ENCODE assay signal across 26 cellular contexts in the genomic region with DNA sequence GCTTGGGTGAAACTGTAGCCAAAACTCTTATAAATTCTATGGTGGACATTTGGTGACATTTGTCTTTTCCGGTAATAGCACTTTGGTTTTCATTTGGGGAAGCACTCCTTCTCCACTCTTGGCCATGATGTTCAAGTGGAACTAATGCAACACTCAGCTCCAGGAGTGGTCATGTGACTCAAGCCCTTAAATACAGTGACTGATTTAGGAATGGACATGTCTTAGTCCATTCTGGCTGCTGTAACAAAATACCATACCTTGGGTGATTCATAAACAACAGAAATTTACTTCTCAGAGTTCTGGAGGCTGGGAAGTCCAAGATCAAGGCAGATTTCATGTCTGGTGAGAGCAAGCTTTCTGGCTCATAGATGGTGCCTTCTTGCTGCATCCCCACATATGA. TPM values are rescaled to one million over a fixed set of nuclear protein-coding genes. Genes with fewer than 3 reads are reported as not detected.
DNase-seq lines count a peak whose midpoint lies in the region; ATAC-seq, FAIRE-seq and TF ChIP-seq lines count a peak whose summit lies in the region.
"Had no signal": no experiment of that assay in that cellular context is flagged by ENCODE, and none has a peak within 500 bp of the region (broad histone marks: within the 10 kb centered on the region; RNA-seq: fewer than 3 reads in every experiment).

No MANE protein-coding gene starts in this region.

- TF ChIP-seq CTCF in HepG2 (CRISPR knock-in tag; IDR thresholded peaks at IDR 0.05) (no peak), right lobe of liver (IDR thresholded peaks at IDR 0.05) (no peak), K562 (IDR thresholded peaks at IDR 0.05 in 2 of 3, conservative IDR thresholded peaks at IDR 0.05 in 1 of 3; ENCODE audit: insufficient read depth in 2 of 3, low read depth in 1 of 3, low read length in 3 of 3) (no peak)

- no peaks in the 10 kb centered on the region for H3K9me3 ChIP-seq in HepG2 (ENCODE audit: low read length)
- H3K9me3 ChIP-seq in right lobe of liver, result no peaks in the 10 kb centered on the region
- H3K9me3 ChIP-seq in K562 (replicated peaks; ENCODE audit: control insufficient read depth, insufficient read depth, low read depth, low read length), result no peaks in the 10 kb centered on the region
- H3K9me3 ChIP-seq: BE2C had no signal

- TF ChIP-seq POLR2A in HepG2 (IDR thresholded peaks at IDR 0.05; ENCODE audit: insufficient read depth in 1 of 2, low read depth in 2 of 2, low read length in 2 of 2) (no peak), right lobe of liver (IDR thresholded peaks at IDR 0.05) (no peak), K562 (conservative IDR thresholded peaks at IDR 0.05) (no peak)

- peaks cover 37% of the 10 kb centered on the region for H3K4me1 ChIP-seq in HepG2 (ENCODE audit: insufficient read depth, low read length)
- H3K4me1 ChIP-seq in right lobe of liver, result peaks cover 0 to 30% (median 10%) of the 10 kb centered on the region in 4 donors
- no peaks in the 10 kb centered on the region for H3K4me1 ChIP-seq in K562 (replicated peaks in 1 of 2; ENCODE audit: control insufficient read depth in 2 of 2, insufficient read depth in 2 of 2, low read length in 2 of 2)
- H3K4me1 ChIP-seq: BE2C had no signal

- POLR2A ChIA-PET in HepG2 (lab: Yijun Ruan, JAX) (no interaction called here), K562 (lab: Yijun Ruan, JAX) (interaction anchor here (0.9 kb wide), 1 partner anchor 20 kb away, joined by 3 read pairs; no protein-coding TSS in a partner anchor)

- DNase-seq in HepG2 (ENCODE audit: low spot score) (no peak), right lobe of liver (no peak), MV-4-11 (lab: John Stamatoyannopoulos, UW) (peak; percentile 15), K562 (ENCODE audit: extremely low read depth in 1 of 4, low spot score in 3 of 4) (no peak), EL (no peak)
- DNase-seq: 8988T; ACHN; BE2C; C1 segment of cervical spinal cord; CD4-positive, alpha-beta memory T cell; CD4-positive, CD25-positive, alpha-beta regulatory T cell; CD8-positive, alpha-beta memory T cell; COR-L47; DMS 273 treated with DMSO at 0.1 percent for 48 hours; DMS153; DMS53; DMS79; DND-41; GF-D8 had no signal

- H2AFZ ChIP-seq in HepG2 (ENCODE audit: low read length) (no peak overlapping the region), K562 (ENCODE audit: low read depth, low read length) (no peak overlapping the region)

- H3K4me3 ChIP-seq in HepG2 (replicated peaks in 1 of 3; ENCODE audit: insufficient read depth in 1 of 3, low read depth in 2 of 3, low read length in 3 of 3) (no peak overlapping the region), right lobe of liver (no peak overlapping the region), K562 (no peak overlapping the region)
- H3K4me3 ChIP-seq: BLaER1 had no signal

- no peak for ATAC-seq in HepG2
- no peak for ATAC-seq in right lobe of liver
- no peak for ATAC-seq in K562
- no peak for ATAC-seq in GM21529 (IDR thresholded peaks at IDR 0.05; ENCODE audit: unreplicated experiment)
- ATAC-seq in HG03432 (IDR thresholded peaks at IDR 0.05; ENCODE audit: unreplicated experiment), result no peak

- H3K27ac ChIP-seq in HepG2 (ENCODE audit: extremely low read length, insufficient read depth, low read length) (no peak overlapping the region), right lobe of liver (no peak overlapping the region), K562 (ENCODE audit: extremely low read depth, low read depth, low read length) (no peak overlapping the region)
- H3K27ac ChIP-seq: BLaER1 had no signal

- 0 out of 5 replicates have a peak, but pooled peaks cover 0 to 5% of the 10 kb centered on the region in 2 experiments for H3K27me3 ChIP-seq in HepG2 (ENCODE audit: control insufficient read depth in 1 of 2, insufficient read depth in 2 of 2, low read length in 2 of 2)
- no peaks in the 10 kb centered on the region for H3K27me3 ChIP-seq in right lobe of liver
- H3K27me3 ChIP-seq in K562 (ENCODE audit: control insufficient read depth in 2 of 2, insufficient read depth in 2 of 2, low read length in 2 of 2), result peaks cover 5 to 14% of the 10 kb centered on the region in 2 experiments; a peak in 4 of 5 replicates
- H3K27me3 ChIP-seq: BE2C, BLaER1 had no signal

- H3K9ac ChIP-seq in HepG2 (ENCODE audit: insufficient read depth, low read depth, low read length), result no peak overlapping the region
- no peak overlapping the region for H3K9ac ChIP-seq in K562 (ENCODE audit: insufficient read depth in 1 of 2, low read depth in 2 of 2, low read length in 2 of 2)
- H3K9ac ChIP-seq: BLaER1 had no signal

- FAIRE-seq in HepG2 (lab: Jason Lieb, UNC) (no peak), K562 (lab: Jason Lieb, UNC) (no peak)
- FAIRE-seq: A204.1, G401.6, GM12891, GM19239 had no signal

- H4K20me1 ChIP-seq in HepG2 (ENCODE audit: insufficient read depth, low read length) (no peaks in the 10 kb centered on the region), K562 (replicated peaks; ENCODE audit: control insufficient read depth, insufficient read depth, low read length) (no peaks in the 10 kb centered on the region)
- H4K20me1 ChIP-seq: BLaER1 had no signal

- BruUV-seq in HepG2 (replicated peaks; lab: Mats Ljungman, UMichigan), result no TSS peak
- BruUV-seq in K562 (replicated peaks; lab: Mats Ljungman, UMichigan), result no TSS peak

- CTCF ChIA-PET in HepG2 (lab: Yijun Ruan, JAX; ENCODE audit: low intra/inter-chr PET ratio, low total read pairs), result no interaction called here
- CTCF ChIA-PET in K562 (lab: Yijun Ruan, JAX; ENCODE audit: low intra/inter-chr PET ratio), result no interaction called here

- TF ChIP-seq EP300 in HepG2 (IDR thresholded peaks at IDR 0.05; ENCODE audit: low read depth in 2 of 2, low read length in 2 of 2), result no peak
- no peak for TF ChIP-seq EP300 in HepG2 (CRISPR knock-in tag; IDR thresholded peaks at IDR 0.05; ENCODE audit: borderline replicate concordance)
- no peak for TF ChIP-seq EP300 in K562 (IDR thresholded peaks at IDR 0.05; ENCODE audit: low read length)

- TF ChIP-seq RAD21 in HepG2 (CRISPR knock-in tag; IDR thresholded peaks at IDR 0.05), result no peak
- TF ChIP-seq RAD21 in K562 (CRISPR knock-in tag; conservative IDR thresholded peaks at IDR 0.05 in 1 of 2, IDR thresholded peaks at IDR 0.05 in 1 of 2), result no peak

- in situ Hi-C loops in HepG2 (cut with HindIII; ENCODE audit: extremely low pct_ligation_motif_present, low pct_unique_long_range_greater_than_20kb) (no loop called here), K562 (cut with MboI) (no loop called here)

- H3K36me3 ChIP-seq in HepG2 (replicated peaks in 1 of 2; ENCODE audit: control insufficient read depth in 1 of 2, insufficient read depth in 2 of 2, low read length in 2 of 2) (no peaks in the 10 kb centered on the region), right lobe of liver (no peaks in the 10 kb centered on the region), K562 (ENCODE audit: control insufficient read depth, insufficient read depth, low read length) (no peaks in the 10 kb centered on the region)
- H3K36me3 ChIP-seq: BE2C, BLaER1 had no signal

- intact Hi-C loops in HepG2 (cut with micrococcal nuclease; ENCODE audit: unreplicated experiment) (no loop called here), right lobe of liver (cut with DNase I) (no loop called here), K562 (cut with micrococcal nuclease) (no loop called here)

- H3K79me2 ChIP-seq in HepG2 (ENCODE audit: insufficient read depth, low read length) (no peaks in the 10 kb centered on the region), K562 (ENCODE audit: control insufficient read depth, insufficient read depth, low read length) (no peaks in the 10 kb centered on the region)

- H3K9me1 ChIP-seq in K562 (ENCODE audit: control insufficient read depth, insufficient read depth, low read length), result no peaks in the 10 kb centered on the region

- no peak overlapping the region for H3K4me2 ChIP-seq in HepG2 (ENCODE audit: low read depth, low read length)
- no peak overlapping the region for H3K4me2 ChIP-seq in K562 (ENCODE audit: insufficient read depth, low read length)
- H3K4me2 ChIP-seq: BLaER1 had no signal

- WGBS in HepG2 (ENCODE audit: low lambda C conversion rate), result 94% methylated on average over 1 of the region's 1 CpG
- WGBS in right lobe of liver (ENCODE audit: insufficient coverage, low coverage, low lambda C conversion rate, missing lambda C conversion rate), result 100% methylated on average over 1 of the region's 1 CpG
- 6% methylated on average over 1 of the region's 1 CpG for whole genome bisulfite sequencing in K562 (ENCODE audit: insufficient coverage, low coverage, missing lambda C conversion rate)

RNA-seq across cellular contexts. Expression of gene FKBP1A, which starts 10.8 kb away (rescaled TPM):
- total RNA-seq in HepG2 (2016; rRNA removed; fragmentation: Illumina TruSeq; extraction: Trizol) (119 and 188 TPM in 2 replicates), right lobe of liver (10 to 100 TPM; 56.9 to 86.9 (median 63.4) TPM), K562 (2014; rRNA removed) (48.8 and 78.3 TPM in 2 replicates), K562 (2014; rRNA removed; fragmentation: Illumina TruSeq; extraction: Trizol) (69.9 and 73.3 TPM in 2 replicates), K562 (2015; rRNA removed; fragmentation: Illumina TruSeq; extraction: Trizol) (86.0 and 89.6 TPM in 2 replicates), K562 (2021) (176 and 177 TPM in 2 replicates)
- total RNA-seq in HepG2 (2016; cell fraction: cytosol; rRNA removed; fragmentation: Illumina TruSeq; extraction: Trizol; ENCODE audit: low read depth), result 32.5 and 44.9 TPM in 2 replicates
- total RNA-seq in HepG2 (2016; cell fraction: insoluble cytoplasmic fraction; rRNA removed; fragmentation: Illumina TruSeq; extraction: Trizol), result 120 and 187 TPM in 2 replicates
- total RNA-seq in HepG2 (2016; cell fraction: membrane; rRNA removed; fragmentation: Illumina TruSeq; extraction: Trizol), result 119 and 132 TPM in 2 replicates
- 70.0 and 93.2 TPM in 2 replicates for total RNA-seq in HepG2 (2016; cell fraction: nucleus; rRNA removed; fragmentation: Illumina TruSeq; extraction: Trizol)
- polyA plus RNA-seq in HepG2 (2011; rRNA removed) (436 and 468 TPM in 2 replicates), K562 (2011; rRNA removed) (368 and 488 TPM in 2 replicates), K562 (2014; fragmentation: Illumina TruSeq; extraction: Trizol) (451 and 502 TPM in 2 replicates), K562 (2014; fragmentation: Nextera tagmentation; extraction: Ambion mirVana) (10 to 100 TPM; 63.5 to 82.4 TPM), K562 (2014; rRNA removed) (193 and 223 TPM in 2 replicates)
- polyA plus RNA-seq in HepG2 (2011; cell fraction: cytosol; rRNA removed), result 445 and 560 TPM in 2 replicates
- polyA plus RNA-seq in HepG2 (2011; cell fraction: nucleus; rRNA removed), result 139 and 210 TPM in 2 replicates
- polyA plus RNA-seq in HepG2 (2012), result 286 and 329 TPM in 2 replicates
- polyA plus RNA-seq in HepG2 (2016; cell fraction: cytosol; fragmentation: Illumina TruSeq; extraction: Trizol; ENCODE audit: low read depth), result 115 and 137 TPM in 2 replicates
- polyA plus RNA-seq in HepG2 (2016; cell fraction: insoluble cytoplasmic fraction; fragmentation: Illumina TruSeq; extraction: Trizol; ENCODE audit: low read depth), result 594 and 645 TPM in 2 replicates
- polyA plus RNA-seq in HepG2 (2016; cell fraction: membrane; fragmentation: Illumina TruSeq; extraction: Trizol; ENCODE audit: low read depth), result 321 and 333 TPM in 2 replicates
- 249 and 270 TPM in 2 replicates for polyA plus RNA-seq in HepG2 (2016; cell fraction: nucleus; fragmentation: Illumina TruSeq; extraction: Trizol; ENCODE audit: insufficient read depth, low read depth)
- 241 and 466 TPM in 2 replicates for polyA minus RNA-seq in HepG2 (2011; rRNA and poly(A)+ RNA removed; ENCODE audit: low replicate concordance)
- polyA minus RNA-seq in HepG2 (2011; cell fraction: cytosol; rRNA and poly(A)+ RNA removed), result 119 and 130 TPM in 2 replicates
- 63.7 and 102 TPM in 2 replicates for polyA minus RNA-seq in HepG2 (2011; cell fraction: nucleus; rRNA and poly(A)+ RNA removed)
- total RNA-seq in K562 (2011; cell fraction: chromatin; rRNA removed; ENCODE audit: low replicate concordance), result 49.2 and 57.2 TPM in 2 replicates
- total RNA-seq in K562 (2011; cell fraction: nucleolus; rRNA removed), result 36.9 and 40.8 TPM in 2 replicates
- total RNA-seq in K562 (2011; cell fraction: nucleoplasm; rRNA removed), result 62.6 and 96.7 TPM in 2 replicates
- polyA plus RNA-seq in K562 (2011; cell fraction: cytosol; rRNA removed), result 363 and 764 TPM in 2 replicates
- polyA plus RNA-seq in K562 (2011; cell fraction: nucleus; rRNA removed), result 155 and 276 TPM in 2 replicates
- 216 and 222 TPM in 2 replicates for polyA plus RNA-seq in K562 (2012)
- polyA minus RNA-seq in K562 (2011; rRNA and poly(A)+ RNA removed), result 152 and 189 TPM in 2 replicates
- polyA minus RNA-seq in K562 (2011; cell fraction: cytosol; rRNA and poly(A)+ RNA removed), result 74.7 and 81.8 TPM in 2 replicates
- 17.6 and 53.8 TPM in 2 replicates for polyA minus RNA-seq in K562 (2011; cell fraction: nucleus; rRNA and poly(A)+ RNA removed)

Comparison
In these comparisons a context has a peak if more than half of its experiments do, and no peak if none do; other contexts are left out.
1. Of the 241 proteins assayed by ChIP-seq in both HepG2 and K562: peak only in HepG2: ZNF12; only in K562: TFE3; in both: none; in neither: 239.